5 cellular contexts compared by ENCODE assay signal in genomic region chr10:79779992-79780391, GRCh38. TPM values are rescaled to one million over a fixed set of nuclear protein-coding genes. Genes with fewer than 3 reads are reported as not detected.
"Had no signal": no experiment of that assay in that cellular context is flagged by ENCODE, and none has a peak within 500 bp of the region (broad histone marks: within the 10 kb centered on the region; RNA-seq: fewer than 3 reads in every experiment).

No MANE protein-coding gene starts in this region.

RNA-seq across cellular contexts. Expression of gene NUTM2E, which starts 46.5 kb away (rescaled TPM):
- total RNA-seq: GM23248, H4, HFFc6, HT-29, IMR-90 had no signal
- polyA plus RNA-seq: GM23248, IMR-90 had no signal
